3 cellular contexts compared by ENCODE assay signal in the genomic region with DNA sequence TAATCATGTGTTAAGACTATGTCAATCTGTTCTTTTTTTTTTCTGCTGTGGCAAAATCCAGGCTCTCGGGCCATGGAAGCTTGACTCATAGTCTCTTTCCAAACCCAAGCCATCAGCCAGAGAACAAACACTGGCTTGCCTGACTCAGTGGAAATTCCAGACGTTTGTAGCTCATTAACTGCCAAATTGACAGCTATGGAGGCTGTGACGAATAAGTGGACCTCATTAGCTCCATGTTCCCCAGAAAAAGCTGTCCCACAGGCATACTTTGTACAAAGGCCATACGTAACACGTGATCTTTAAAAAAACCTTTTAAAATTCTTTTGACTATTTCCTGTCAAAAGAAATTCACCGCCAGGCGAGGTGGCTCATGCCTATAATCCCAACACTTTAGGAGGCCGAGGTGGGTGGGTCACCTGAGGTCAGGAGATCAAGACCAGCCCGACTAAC.
A peak's percentile ranks its signal among the peaks of the same experiment; 100 is the strongest.
TF ChIP-seq lines count a peak whose summit lies in the region.

No MANE protein-coding gene starts in this region.

TF ChIP-seq in HCT116, 20 proteins besides CTCF, POLR2A, EP300 and RAD21:
- TF ChIP-seq EZH2 (IDR thresholded peaks at IDR 0.05) (no peak), YY1 (IDR thresholded peaks at IDR 0.05; ENCODE audit: extremely low read depth, insufficient replicate concordance, low read depth, low read length) (no peak), SP1 (IDR thresholded peaks at IDR 0.05; ENCODE audit: low read depth) (no peak), ZNF274 (IDR thresholded peaks at IDR 0.05; ENCODE audit: low read depth, low read length) (no peak), MAX (IDR thresholded peaks at IDR 0.05) (no peak), EZH2phosphoT487 (IDR thresholded peaks at IDR 0.05; ENCODE audit: borderline replicate concordance) (no peak)
- TF ChIP-seq, protein P1, sequence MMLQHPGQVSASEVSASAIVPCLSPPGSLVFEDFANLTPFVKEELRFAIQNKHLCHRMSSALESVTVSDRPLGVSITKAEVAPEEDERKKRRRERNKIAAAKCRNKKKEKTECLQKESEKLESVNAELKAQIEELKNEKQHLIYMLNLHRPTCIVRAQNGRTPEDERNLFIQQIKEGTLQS (IDR thresholded peaks at IDR 0.05) = no peak

TF ChIP-seq in K562, 482 proteins besides CTCF, POLR2A, EP300 and RAD21:
- TF ChIP-seq ESRRA (IDR thresholded peaks at IDR 0.05; ENCODE audit: borderline replicate concordance, low read depth) = no peak
- TF ChIP-seq, protein P2, sequence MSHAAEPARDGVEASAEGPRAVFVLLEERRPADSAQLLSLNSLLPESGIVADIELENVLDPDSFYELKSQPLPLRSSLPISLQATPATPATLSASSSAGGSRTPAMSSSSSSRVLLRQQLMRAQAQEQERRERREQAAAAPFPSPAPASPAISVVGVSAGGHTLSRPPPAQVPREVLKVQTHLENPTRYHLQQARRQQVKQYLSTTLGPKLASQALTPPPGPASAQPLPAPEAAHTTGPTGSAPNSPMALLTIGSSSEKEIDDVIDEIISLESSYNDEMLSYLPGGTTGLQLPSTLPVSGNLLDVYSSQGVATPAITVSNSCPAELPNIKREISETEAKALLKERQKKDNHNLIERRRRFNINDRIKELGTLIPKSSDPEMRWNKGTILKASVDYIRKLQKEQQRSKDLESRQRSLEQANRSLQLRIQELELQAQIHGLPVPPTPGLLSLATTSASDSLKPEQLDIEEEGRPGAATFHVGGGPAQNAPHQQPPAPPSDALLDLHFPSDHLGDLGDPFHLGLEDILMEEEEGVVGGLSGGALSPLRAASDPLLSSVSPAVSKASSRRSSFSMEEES (CRISPR knock-in tag; IDR thresholded peaks at IDR 0.05) = peak; percentile 19; the same call in 1 of the 2 replicates
- TF ChIP-seq USF2 (CRISPR knock-in tag; IDR thresholded peaks at IDR 0.05) = 0 out of 2 replicates have a peak, but pooled peaks have one; percentile 12

TF ChIP-seq in HepG2, 621 proteins besides CTCF, POLR2A, EP300 and RAD21 (continues in another document):
- peak; percentile 51; the same call in 1 of the 2 replicates for TF ChIP-seq ZBTB21 (CRISPR knock-in tag; IDR thresholded peaks at IDR 0.05)
- TF ChIP-seq, protein P3, sequence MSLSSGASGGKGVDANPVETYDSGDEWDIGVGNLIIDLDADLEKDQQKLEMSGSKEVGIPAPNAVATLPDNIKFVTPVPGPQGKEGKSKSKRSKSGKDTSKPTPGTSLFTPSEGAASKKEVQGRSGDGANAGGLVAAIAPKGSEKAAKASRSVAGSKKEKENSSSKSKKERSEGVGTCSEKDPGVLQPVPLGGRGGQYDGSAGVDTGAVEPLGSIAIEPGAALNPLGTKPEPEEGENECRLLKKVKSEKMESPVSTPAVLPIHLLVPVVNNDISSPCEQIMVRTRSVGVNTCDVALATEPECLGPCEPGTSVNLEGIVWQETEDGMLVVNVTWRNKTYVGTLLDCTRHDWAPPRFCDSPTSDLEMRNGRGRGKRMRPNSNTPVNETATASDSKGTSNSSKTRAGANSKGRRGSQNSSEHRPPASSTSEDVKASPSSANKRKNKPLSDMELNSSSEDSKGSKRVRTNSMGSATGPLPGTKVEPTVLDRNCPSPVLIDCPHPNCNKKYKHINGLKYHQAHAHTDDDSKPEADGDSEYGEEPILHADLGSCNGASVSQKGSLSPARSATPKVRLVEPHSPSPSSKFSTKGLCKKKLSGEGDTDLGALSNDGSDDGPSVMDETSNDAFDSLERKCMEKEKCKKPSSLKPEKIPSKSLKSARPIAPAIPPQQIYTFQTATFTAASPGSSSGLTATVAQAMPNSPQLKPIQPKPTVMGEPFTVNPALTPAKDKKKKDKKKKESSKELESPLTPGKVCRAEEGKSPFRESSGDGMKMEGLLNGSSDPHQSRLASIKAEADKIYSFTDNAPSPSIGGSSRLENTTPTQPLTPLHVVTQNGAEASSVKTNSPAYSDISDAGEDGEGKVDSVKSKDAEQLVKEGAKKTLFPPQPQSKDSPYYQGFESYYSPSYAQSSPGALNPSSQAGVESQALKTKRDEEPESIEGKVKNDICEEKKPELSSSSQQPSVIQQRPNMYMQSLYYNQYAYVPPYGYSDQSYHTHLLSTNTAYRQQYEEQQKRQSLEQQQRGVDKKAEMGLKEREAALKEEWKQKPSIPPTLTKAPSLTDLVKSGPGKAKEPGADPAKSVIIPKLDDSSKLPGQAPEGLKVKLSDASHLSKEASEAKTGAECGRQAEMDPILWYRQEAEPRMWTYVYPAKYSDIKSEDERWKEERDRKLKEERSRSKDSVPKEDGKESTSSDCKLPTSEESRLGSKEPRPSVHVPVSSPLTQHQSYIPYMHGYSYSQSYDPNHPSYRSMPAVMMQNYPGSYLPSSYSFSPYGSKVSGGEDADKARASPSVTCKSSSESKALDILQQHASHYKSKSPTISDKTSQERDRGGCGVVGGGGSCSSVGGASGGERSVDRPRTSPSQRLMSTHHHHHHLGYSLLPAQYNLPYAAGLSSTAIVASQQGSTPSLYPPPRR (CRISPR knock-in tag; IDR thresholded peaks at IDR 0.05; ENCODE audit: borderline replicate concordance) = no peak
- TF ChIP-seq, protein P2 (CRISPR knock-in tag; IDR thresholded peaks at IDR 0.05) = 0 out of 2 replicates have a peak, but pooled peaks have one; percentile 21
- TF ChIP-seq ZBTB25 (CRISPR knock-in tag; IDR thresholded peaks at IDR 0.05) = no peak
- TF ChIP-seq MAFK (conservative IDR thresholded peaks at IDR 0.05 in 1 of 2, IDR thresholded peaks at IDR 0.05 in 1 of 2; ENCODE audit: low read length in 2 of 2) = peak; percentile 29 to 36; a peak in 2 of 4 replicates
- no peak for TF ChIP-seq GABPA (IDR thresholded peaks at IDR 0.05; ENCODE audit: low read depth, low read length)
- no peak for TF ChIP-seq GABPA (CRISPR knock-in tag; IDR thresholded peaks at IDR 0.05; ENCODE audit: low read depth)
- TF ChIP-seq ZNF816 (CRISPR knock-in tag; IDR thresholded peaks at IDR 0.05; ENCODE audit: borderline replicate concordance) = 0 out of 2 replicates have a peak, but pooled peaks have one; percentile 44
- TF ChIP-seq SAP130 (CRISPR knock-in tag; IDR thresholded peaks at IDR 0.05; ENCODE audit: low read depth) = peak; percentile 54
- TF ChIP-seq NR2C2 (CRISPR knock-in tag; IDR thresholded peaks at IDR 0.05; ENCODE audit: borderline replicate concordance) = no peak
- TF ChIP-seq MBD4 (IDR thresholded peaks at IDR 0.05; ENCODE audit: borderline replicate concordance, low read length) = no peak
- peak; percentile 35; the same call in 1 of the 2 replicates for TF ChIP-seq CREB1 (IDR thresholded peaks at IDR 0.05)
- TF ChIP-seq CREB1 (CRISPR knock-in tag; IDR thresholded peaks at IDR 0.05) = peak; percentile 73
- TF ChIP-seq RXRB (CRISPR knock-in tag; IDR thresholded peaks at IDR 0.05; ENCODE audit: borderline replicate concordance) = peak; percentile 28; the same call in 1 of the 2 replicates
- no peak for TF ChIP-seq SOX6 (IDR thresholded peaks at IDR 0.05)
- peak; percentile 33; the same call in 1 of the 2 replicates for TF ChIP-seq SOX6 (CRISPR knock-in tag; IDR thresholded peaks at IDR 0.05)
- TF ChIP-seq NR2F1 (CRISPR knock-in tag; IDR thresholded peaks at IDR 0.05) = peak in 1 of 2 experiments; percentile 60; a peak in 2 of 4 replicates
- TF ChIP-seq, protein P4, sequence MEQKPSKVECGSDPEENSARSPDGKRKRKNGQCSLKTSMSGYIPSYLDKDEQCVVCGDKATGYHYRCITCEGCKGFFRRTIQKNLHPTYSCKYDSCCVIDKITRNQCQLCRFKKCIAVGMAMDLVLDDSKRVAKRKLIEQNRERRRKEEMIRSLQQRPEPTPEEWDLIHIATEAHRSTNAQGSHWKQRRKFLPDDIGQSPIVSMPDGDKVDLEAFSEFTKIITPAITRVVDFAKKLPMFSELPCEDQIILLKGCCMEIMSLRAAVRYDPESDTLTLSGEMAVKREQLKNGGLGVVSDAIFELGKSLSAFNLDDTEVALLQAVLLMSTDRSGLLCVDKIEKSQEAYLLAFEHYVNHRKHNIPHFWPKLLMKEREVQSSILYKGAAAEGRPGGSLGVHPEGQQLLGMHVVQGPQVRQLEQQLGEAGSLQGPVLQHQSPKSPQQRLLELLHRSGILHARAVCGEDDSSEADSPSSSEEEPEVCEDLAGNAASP (CRISPR knock-in tag; IDR thresholded peaks at IDR 0.05; ENCODE audit: borderline replicate concordance) = peak; percentile 74; the same call in 1 of the 2 replicates
- TF ChIP-seq TBX2 (CRISPR knock-in tag; IDR thresholded peaks at IDR 0.05; ENCODE audit: borderline replicate concordance) = peak; percentile 68; the same call in 1 of the 2 replicates
- TF ChIP-seq BORCS8-MEF2B (CRISPR knock-in tag; IDR thresholded peaks at IDR 0.05) = no peak
- TF ChIP-seq HDAC1 (CRISPR knock-in tag; IDR thresholded peaks at IDR 0.05) = peak; percentile 51
- TF ChIP-seq, protein P5, sequence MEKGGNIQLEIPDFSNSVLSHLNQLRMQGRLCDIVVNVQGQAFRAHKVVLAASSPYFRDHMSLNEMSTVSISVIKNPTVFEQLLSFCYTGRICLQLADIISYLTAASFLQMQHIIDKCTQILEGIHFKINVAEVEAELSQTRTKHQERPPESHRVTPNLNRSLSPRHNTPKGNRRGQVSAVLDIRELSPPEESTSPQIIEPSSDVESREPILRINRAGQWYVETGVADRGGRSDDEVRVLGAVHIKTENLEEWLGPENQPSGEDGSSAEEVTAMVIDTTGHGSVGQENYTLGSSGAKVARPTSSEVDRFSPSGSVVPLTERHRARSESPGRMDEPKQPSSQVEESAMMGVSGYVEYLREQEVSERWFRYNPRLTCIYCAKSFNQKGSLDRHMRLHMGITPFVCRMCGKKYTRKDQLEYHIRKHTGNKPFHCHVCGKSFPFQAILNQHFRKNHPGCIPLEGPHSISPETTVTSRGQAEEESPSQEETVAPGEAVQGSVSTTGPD (CRISPR knock-in tag; IDR thresholded peaks at IDR 0.05) = peak; percentile 96
- TF ChIP-seq ASH2L (IDR thresholded peaks at IDR 0.05; ENCODE audit: insufficient read length, low read depth, low read length) = peak; percentile 45
- 0 out of 2 replicates have a peak, but pooled peaks have one; percentile 11 for TF ChIP-seq GATAD2A (CRISPR knock-in tag; IDR thresholded peaks at IDR 0.05)
- TF ChIP-seq ZMYM3 (CRISPR knock-in tag; IDR thresholded peaks at IDR 0.05) = 0 out of 2 replicates have a peak, but pooled peaks have one; percentile 15
- TF ChIP-seq, protein P6, sequence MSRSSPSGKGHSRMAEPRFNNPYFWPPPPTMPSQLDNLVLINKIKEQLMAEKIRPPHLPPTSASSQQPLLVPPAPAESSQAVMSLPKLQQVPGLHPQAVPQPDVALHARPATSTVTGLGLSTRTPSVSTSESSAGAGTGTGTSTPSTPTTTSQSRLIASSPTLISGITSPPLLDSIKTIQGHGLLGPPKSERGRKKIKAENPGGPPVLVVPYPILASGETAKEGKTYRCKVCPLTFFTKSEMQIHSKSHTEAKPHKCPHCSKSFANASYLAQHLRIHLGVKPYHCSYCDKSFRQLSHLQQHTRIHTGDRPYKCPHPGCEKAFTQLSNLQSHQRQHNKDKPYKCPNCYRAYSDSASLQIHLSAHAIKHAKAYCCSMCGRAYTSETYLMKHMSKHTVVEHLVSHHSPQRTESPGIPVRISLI (CRISPR knock-in tag; IDR thresholded peaks at IDR 0.05; ENCODE audit: borderline replicate concordance) = peak; percentile 74; the same call in 1 of the 2 replicates
- TF ChIP-seq RARA (CRISPR knock-in tag; IDR thresholded peaks at IDR 0.05) = 0 out of 2 replicates have a peak, but pooled peaks have one; percentile 11
- no peak for TF ChIP-seq SOX13 (IDR thresholded peaks at IDR 0.05)
- 0 out of 4 replicates have a peak, but pooled peaks of 1 of the 2 experiments have one; percentile 5 for TF ChIP-seq SOX13 (CRISPR knock-in tag; conservative IDR thresholded peaks at IDR 0.05 in 1 of 2, IDR thresholded peaks at IDR 0.05 in 1 of 2)
- TF ChIP-seq YEATS4 (CRISPR knock-in tag; IDR thresholded peaks at IDR 0.05; ENCODE audit: borderline replicate concordance) = 0 out of 2 replicates have a peak, but pooled peaks have one; percentile 11
- peak; percentile 31; the same call in 1 of the 2 replicates for TF ChIP-seq RXRA (CRISPR knock-in tag; IDR thresholded peaks at IDR 0.05)
- 0 out of 2 replicates have a peak, but pooled peaks have one; percentile 29 for TF ChIP-seq TCF7 (IDR thresholded peaks at IDR 0.05; ENCODE audit: low read depth)
- TF ChIP-seq ZBTB1 (CRISPR knock-in tag; IDR thresholded peaks at IDR 0.05; ENCODE audit: borderline replicate concordance) = no peak
- TF ChIP-seq ZBTB20 (CRISPR knock-in tag; IDR thresholded peaks at IDR 0.05; ENCODE audit: borderline replicate concordance, low read depth) = 0 out of 2 replicates have a peak, but pooled peaks have one; percentile 19
- no peak for TF ChIP-seq LCORL (IDR thresholded peaks at IDR 0.05)
- 0 out of 2 replicates have a peak, but pooled peaks have one; percentile 24 for TF ChIP-seq LCORL (CRISPR knock-in tag; IDR thresholded peaks at IDR 0.05)
